ENCODE assay signal across 9 cellular contexts in the genomic region with DNA sequence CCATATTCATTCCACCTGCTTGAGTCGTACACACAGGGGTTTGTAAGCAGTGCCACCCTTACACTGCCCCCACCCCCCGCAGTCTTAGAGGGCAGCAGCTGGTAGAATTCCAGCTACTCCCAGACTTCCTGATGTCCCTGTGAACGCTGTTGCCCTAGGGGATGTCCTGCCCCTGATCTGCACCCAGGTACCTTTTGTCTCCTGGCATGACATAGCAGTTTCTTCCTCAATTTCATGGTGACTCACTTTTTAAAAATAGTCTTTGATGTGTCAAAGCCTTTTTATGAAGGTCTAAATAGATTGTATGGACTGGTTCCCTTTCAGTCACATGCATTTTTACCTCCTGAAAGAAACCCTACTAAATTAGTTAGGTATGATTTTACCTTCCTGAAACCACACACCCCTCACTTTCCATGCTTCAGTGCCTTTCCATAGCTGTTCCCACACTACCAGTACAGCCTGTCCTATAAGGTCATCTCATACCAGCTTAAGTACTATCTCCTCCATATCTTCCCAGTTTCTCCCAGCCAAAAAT.
DNase-seq lines count a peak whose midpoint lies in the region; ATAC-seq and TF ChIP-seq lines count a peak whose summit lies in the region.
"Had no signal": no experiment of that assay in that cellular context is flagged by ENCODE, and none has a peak within 500 bp of the region (broad histone marks: within the 10 kb centered on the region; RNA-seq: fewer than 3 reads in every experiment).

No MANE protein-coding gene starts in this region.

- peak; percentile 14 for TF ChIP-seq CTCF in foreskin keratinocyte (conservative IDR thresholded peaks at IDR 0.05)
- no peak for TF ChIP-seq CTCF in thyroid gland (IDR thresholded peaks at IDR 0.05)
- no peak for TF ChIP-seq CTCF in dorsolateral prefrontal cortex (IDR thresholded peaks at IDR 0.05 in 54 of 56, conservative IDR thresholded peaks at IDR 0.05 in 2 of 56; ENCODE audit: low read depth in 1 of 56, partially characterized antibody in 56 of 56)

- H3K27me3 ChIP-seq in GM23248 (replicated peaks; ENCODE audit: insufficient read depth), result no peaks in the 10 kb centered on the region
- H3K27me3 ChIP-seq in foreskin keratinocyte, result no peaks in the 10 kb centered on the region
- H3K27me3 ChIP-seq in thyroid gland, result no peaks in the 10 kb centered on the region
- no peaks in the 10 kb centered on the region for H3K27me3 ChIP-seq in dorsolateral prefrontal cortex

- no peak overlapping the region for H2AFZ ChIP-seq in GM23248

- H3K4me1 ChIP-seq in GM23248 (ENCODE audit: insufficient read depth) (peaks cover 24% of the 10 kb centered on the region), foreskin keratinocyte (peaks cover 20% of the 10 kb centered on the region), thyroid gland (no peaks in the 10 kb centered on the region)

- no peaks in the 10 kb centered on the region for H4K20me1 ChIP-seq in GM23248 (ENCODE audit: insufficient read depth)

- no peak overlapping the region for H3K4me2 ChIP-seq in GM23248 (ENCODE audit: unreplicated experiment)

- H3K9ac ChIP-seq in GM23248, result no peak overlapping the region

- H3K36me3 ChIP-seq in GM23248 (ENCODE audit: low read depth) (no peaks in the 10 kb centered on the region), thyroid gland (no peaks in the 10 kb centered on the region)

- H3K9me2 ChIP-seq in GM23248 (ENCODE audit: insufficient read depth), result no peaks in the 10 kb centered on the region

- 94 to 100% methylated on average over 3 of the region's 3 CpGs for WGBS in GM23248 (ENCODE audit: low coverage in 1 of 2, low lambda C conversion rate in 2 of 2, missing lambda C conversion rate in 2 of 2), 2 experiments
- WGBS in thyroid gland, 2 donors, result 73 to 92% methylated on average over 3 of the region's 3 CpGs

- in situ Hi-C loops in GM23248 (cut with MboI), result no loop called here

- H3K27ac ChIP-seq in GM23248 (0 out of 2 replicates have a peak overlapping the region, but pooled peaks have one; percentile 23), foreskin keratinocyte (peak overlapping the region; percentile 92), thyroid gland (no peak overlapping the region), dorsolateral prefrontal cortex (no peak overlapping the region)

- intact Hi-C loops in thyroid gland (cut with DNase I) (no loop called here), dorsolateral prefrontal cortex (cut with DNase I) (no loop called here)

- H3K79me2 ChIP-seq in GM23248 (ENCODE audit: insufficient read depth), result peaks cover 17% of the 10 kb centered on the region

- DNase-seq in COLO668 (lab: John Stamatoyannopoulos, UW; ENCODE audit: unreplicated experiment) (peak; percentile 93), GM23248 (peak; percentile 56), OCI-M1 (lab: John Stamatoyannopoulos, UW) (peak; percentile 50), foreskin keratinocyte (peak; percentile 73 to 90), thyroid gland (no peak), GM19238 (ENCODE audit: insufficient read length, low spot score) (no peak), dorsolateral prefrontal cortex (no peak)
- DNase-seq: cortex of kidney had no signal

- peaks cover 23% of the 10 kb centered on the region; the same call in 1 of the 2 replicates for H3F3A ChIP-seq in GM23248 (ENCODE audit: insufficient read depth)

- peak; percentile 90 for ATAC-seq in foreskin keratinocyte
- ATAC-seq in GM19397 (IDR thresholded peaks at IDR 0.05; ENCODE audit: unreplicated experiment), result no peak

- no peak overlapping the region for H3K4me3 ChIP-seq in GM23248
- H3K4me3 ChIP-seq in thyroid gland (replicated peaks in 1 of 3), result no peak overlapping the region
- H3K4me3 ChIP-seq in dorsolateral prefrontal cortex, result no peak overlapping the region

- no peak for TF ChIP-seq POLR2A in thyroid gland (IDR thresholded peaks at IDR 0.05)

- no peaks in the 10 kb centered on the region for H3K9me3 ChIP-seq in GM23248 (ENCODE audit: low read depth)
- H3K9me3 ChIP-seq in thyroid gland, result no peaks in the 10 kb centered on the region

Comparison
In these comparisons a context has a peak if more than half of its experiments do, and no peak if none do; other contexts are left out.
1. DNase-seq: peak in COLO668 (single experiment), GM23248 (single experiment), OCI-M1 (single experiment) and foreskin keratinocyte (2 of 2); none in thyroid gland (0 of 2), GM19238 (single experiment) and dorsolateral prefrontal cortex (0 of 10).
2. H3K27ac ChIP-seq: peak in GM23248 (single experiment) and foreskin keratinocyte (single experiment); none in thyroid gland (0 of 3) and dorsolateral prefrontal cortex (0 of 59).